ENCODE assay signal across 13 cellular contexts in the genomic region with DNA sequence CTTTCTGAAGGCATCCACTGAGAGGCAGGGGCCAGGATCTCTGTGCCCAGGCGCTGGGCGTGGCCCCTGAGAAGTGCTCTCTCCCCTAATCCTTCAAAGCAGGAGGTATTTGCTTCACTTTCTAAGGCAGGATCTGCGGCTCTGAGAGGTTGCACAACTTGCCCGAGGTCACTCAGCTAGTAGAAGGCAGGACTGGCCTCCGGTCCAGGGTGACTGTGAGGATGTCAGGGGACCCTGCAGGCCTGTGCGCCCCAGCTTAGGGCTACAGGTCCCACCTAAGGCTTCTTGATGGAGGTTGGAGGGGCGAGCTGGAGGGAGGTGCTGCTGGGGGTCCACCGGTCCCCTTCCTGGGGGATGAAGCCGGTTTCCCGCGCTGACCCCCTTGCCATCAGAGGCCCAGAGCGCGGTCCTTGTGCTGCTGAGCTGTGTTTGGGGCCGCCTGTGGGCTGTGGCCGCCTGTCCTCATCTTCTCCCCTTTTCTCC. TPM values are rescaled to one million over a fixed set of nuclear protein-coding genes. Genes with fewer than 3 reads are reported as not detected.
A peak's percentile ranks its signal among the peaks of the same experiment; 100 is the strongest.
DNase-seq lines count a peak whose midpoint lies in the region; ATAC-seq, FAIRE-seq and TF ChIP-seq lines count a peak whose summit lies in the region.
"Had no signal": no experiment of that assay in that cellular context is flagged by ENCODE, and none has a peak within 500 bp of the region (broad histone marks: within the 10 kb centered on the region; RNA-seq: fewer than 3 reads in every experiment).

No MANE protein-coding gene starts in this region.

- H3K4me1 ChIP-seq in body of pancreas = peaks cover 32% of the 10 kb centered on the region

- H3K9me3 Mint-ChIP-seq in naive thymus-derived CD8-positive, alpha-beta T cell = no peaks in the 10 kb centered on the region
- H3K9me3 Mint-ChIP-seq: stimulated activated effector memory CD8-positive, alpha-beta T cell treated with anti-CD3 and anti-CD28 coated beads, Interleukin-12 subunit alpha, Interleukin-12 subunit beta, amount 100 ng/mL, for 72 hours had no signal

- peaks cover 0 to 5% (median 0%) of the 10 kb centered on the region in 3 donors for H3K36me3 Mint-ChIP-seq in naive thymus-derived CD8-positive, alpha-beta T cell
- H3K36me3 Mint-ChIP-seq: stimulated activated effector memory CD8-positive, alpha-beta T cell treated with anti-CD3 and anti-CD28 coated beads, Interleukin-12 subunit alpha, Interleukin-12 subunit beta, amount 100 ng/mL, for 72 hours had no signal

- H3K27me3 ChIP-seq in body of pancreas = no peaks in the 10 kb centered on the region

- POLR2A ChIA-PET in naive thymus-derived CD8-positive, alpha-beta T cell (lab: Charles Lee) = no interaction called here

- no peak for TF ChIP-seq CTCF in body of pancreas (IDR thresholded peaks at IDR 0.05)

- 79 to 85% methylated on average over 8 to 14 of the region's 15 CpGs for WGBS in body of pancreas, 2 donors

- H3K4me3 ChIP-seq in body of pancreas = no peak overlapping the region

- peak overlapping the region; percentile 18 to 81 (median 72) for H3K27ac ChIP-seq in body of pancreas
- H3K27ac ChIP-seq in substantia nigra (ENCODE audit: low read depth, low read length, poor library complexity, severe bottlenecking) = peak overlapping the region; percentile 86

- no peak overlapping the region for H3K4me3 Mint-ChIP-seq in naive thymus-derived CD8-positive, alpha-beta T cell
- H3K4me3 Mint-ChIP-seq: stimulated activated effector memory CD8-positive, alpha-beta T cell treated with anti-CD3 and anti-CD28 coated beads, Interleukin-12 subunit alpha, Interleukin-12 subunit beta, amount 100 ng/mL, for 72 hours had no signal

- no peak overlapping the region for H3K27ac Mint-ChIP-seq in naive thymus-derived CD8-positive, alpha-beta T cell
- H3K27ac Mint-ChIP-seq: stimulated activated effector memory CD8-positive, alpha-beta T cell treated with anti-CD3 and anti-CD28 coated beads, Interleukin-12 subunit alpha, Interleukin-12 subunit beta, amount 100 ng/mL, for 72 hours had no signal

- peaks cover 0 to 9% (median 0%) of the 10 kb centered on the region in 5 donors for H3K27me3 Mint-ChIP-seq in naive thymus-derived CD8-positive, alpha-beta T cell

- H3K9me3 ChIP-seq in body of pancreas = no peaks in the 10 kb centered on the region

- no peak for TF ChIP-seq POLR2A in body of pancreas (IDR thresholded peaks at IDR 0.05)

- no peak for ATAC-seq in body of pancreas
- peak; percentile 48 for ATAC-seq in left lobe of liver
- ATAC-seq in HG03280 (IDR thresholded peaks at IDR 0.05; ENCODE audit: unreplicated experiment) = no peak
- no peak for ATAC-seq in naive thymus-derived CD8-positive, alpha-beta T cell
- ATAC-seq: stimulated activated effector memory CD8-positive, alpha-beta T cell treated with anti-CD3 and anti-CD28 coated beads, Interleukin-12 subunit alpha, Interleukin-12 subunit beta, amount 100 ng/mL, for 72 hours had no signal

- intact Hi-C loops in body of pancreas (cut with DNase I) = no loop called here

- peak; percentile 49 for DNase-seq in H4 (ENCODE audit: low spot score)
- peak in 1 of 4 donors; percentile 15 for DNase-seq in body of pancreas
- no peak for DNase-seq in left lobe of liver (ENCODE audit: low spot score)
- peak in 5 of 49 donors; percentile 31 to 52 (median 46) for DNase-seq in substantia nigra (lab: John Stamatoyannopoulos, UW)
- no peak for DNase-seq in naive thymus-derived CD8-positive, alpha-beta T cell
- no peak for DNase-seq in frontal cortex (ENCODE audit: low spot score in 2 of 2)
- no peak for DNase-seq in NCI-H1436 (lab: John Stamatoyannopoulos, UW)
- DNase-seq: activated T-cell treated with anti-CD3 and anti-CD28 coated beads, Interleukin-2, amount 50 U/mL, for 48 hours; effector CD4-positive, alpha-beta T cell; small intestine had no signal

- peaks cover 0 to 7% (median under 1%) of the 10 kb centered on the region in 4 donors for H3K4me1 Mint-ChIP-seq in naive thymus-derived CD8-positive, alpha-beta T cell

- H3K36me3 ChIP-seq in body of pancreas (replicated peaks in 1 of 2; ENCODE audit: insufficient read depth in 1 of 2, low read depth in 2 of 2) = no peaks in the 10 kb centered on the region

- no peak for FAIRE-seq in frontal cortex (lab: Jason Lieb, UNC)
- FAIRE-seq: G401.6, small intestine had no signal

RNA-seq across cellular contexts. Expression of gene SMIM38, which starts 1.0 kb away (rescaled TPM):
- total RNA-seq in H4 (2014; rRNA removed; shearing (Covaris generic)) = not detected in 2 replicates
- total RNA-seq in body of pancreas = 10 to 100 TPM in 1 of 2 donors, 1 to 10 TPM in 1; 8.9 to 15.6 TPM
- total RNA-seq in left lobe of liver = not detected
- total RNA-seq in naive thymus-derived CD8-positive, alpha-beta T cell = under 1 TPM; 0.36 to 0.49 TPM
- under 1 TPM in 1 of 3 donors, not detected in 2; 0.11 TPM for polyA plus RNA-seq in naive thymus-derived CD8-positive, alpha-beta T cell
- total RNA-seq in frontal cortex = 0.41 TPM
